Comparison of ENCODE assay signal across 8 cellular contexts in genomic region chr15:55407949-55408766, GRCh38. TPM values are rescaled to one million over a fixed set of nuclear protein-coding genes. Genes with fewer than 3 reads are reported as not detected.
A peak's percentile ranks its signal among the peaks of the same experiment; 100 is the strongest.
DNase-seq lines count a peak whose midpoint lies in the region; TF ChIP-seq lines count a peak whose summit lies in the region.

TSS of gene CCPG1 (minus strand) at chr15:55408359. CDS start at chr15:55389424, 18,935 bp downstream.
TSS of gene PIERCE2 (plus strand) at chr15:55408495. CDS start at chr15:55408769, 274 bp downstream.

- TF ChIP-seq CTCF in GM06990 (IDR thresholded peaks at IDR 0.05; ENCODE audit: insufficient read depth, low read length, poor library complexity, severe bottlenecking) (peak; percentile 52), testis (IDR thresholded peaks at IDR 0.05) (peak; percentile 87 to 90 (median 87))

- H3K4me3 Mint-ChIP-seq in activated naive CD4-positive, alpha-beta T cell treated with anti-CD3 and anti-CD28 coated beads, Interleukin-2, amount 50 U/mL, for 24 hours: peak within 1 kb of the TSS; percentile 95

- no peaks in the 10 kb centered on the region for H3K27me3 ChIP-seq in GM06990 (replicated peaks; ENCODE audit: control insufficient read depth, insufficient read depth, low read length)
- H3K27me3 ChIP-seq in testis: no peaks in the 10 kb centered on the region

- H3K36me3 Mint-ChIP-seq in activated naive CD4-positive, alpha-beta T cell treated with anti-CD3 and anti-CD28 coated beads, Interleukin-2, amount 50 U/mL, for 24 hours: no peaks in the 10 kb centered on the region

- H3K4me1 ChIP-seq in testis: no peaks in the 10 kb centered on the region

- DNase-seq in GM06990 (ENCODE audit: extremely low read depth, insufficient read length) (peak; percentile 97), HEK293T (ENCODE audit: extremely low spot score) (peak; percentile 82), MV-4-11 (lab: John Stamatoyannopoulos, UW) (peak; percentile 95), SK-MEL-5 (ENCODE audit: low read depth, low spot score) (peak; percentile 91), glomerular endothelial cell (ENCODE audit: extremely low read depth, low read depth, low spot score) (peak; percentile 54), occipital lobe (lab: John Stamatoyannopoulos, UW) (peak; percentile 95), testis (peak; percentile 92)

- peak within 1 kb of the TSS; percentile 80 to 86 for H3K27ac ChIP-seq in testis

- 0 to 1% methylated on average over 24 to 50 of the region's 72 CpGs for WGBS in testis, 2 donors

- H3K4me1 Mint-ChIP-seq in activated naive CD4-positive, alpha-beta T cell treated with anti-CD3 and anti-CD28 coated beads, Interleukin-2, amount 50 U/mL, for 24 hours: peaks cover 27% of the 10 kb centered on the region

- H3K4me3 ChIP-seq in GM06990 (replicated peaks; ENCODE audit: low read depth, low read length) (peak within 1 kb of the TSS; percentile 67), testis (peak within 1 kb of the TSS; percentile 72 to 89)

- intact Hi-C loops in testis (cut with DNase I; ENCODE audit: low total_unique reads): no loop called here

- in situ Hi-C loops in SK-MEL-5 (cut with HindIII; ENCODE audit: low pct_unique_long_range_greater_than_20kb, low sequenced_read_pairs): no loop called here

- POLR2A ChIA-PET in HEK293T (lab: Yijun Ruan, JAX): interaction anchor here (1.1 to 2.0 kb wide), 6 partner anchors 11 to 211 kb away, joined by 3 to 15 read pairs (median 5); partner anchors contain the start of genes PIGB, PIGBOS1 and RSL24D1

- peak within 1 kb of the TSS; percentile 86 for H3K27ac Mint-ChIP-seq in activated naive CD4-positive, alpha-beta T cell treated with anti-CD3 and anti-CD28 coated beads, Interleukin-2, amount 50 U/mL, for 24 hours

- TF ChIP-seq POLR2A in testis (IDR thresholded peaks at IDR 0.05): no peak

- H3K9me3 Mint-ChIP-seq in activated naive CD4-positive, alpha-beta T cell treated with anti-CD3 and anti-CD28 coated beads, Interleukin-2, amount 50 U/mL, for 24 hours: no peaks in the 10 kb centered on the region

- H3K36me3 ChIP-seq in GM06990 (ENCODE audit: control insufficient read depth, insufficient read depth, low read length) (no peaks in the 10 kb centered on the region), testis (ENCODE audit: low read depth, missing control alignments) (no peaks in the 10 kb centered on the region)

- H3K27me3 Mint-ChIP-seq in activated naive CD4-positive, alpha-beta T cell treated with anti-CD3 and anti-CD28 coated beads, Interleukin-2, amount 50 U/mL, for 24 hours: no peaks in the 10 kb centered on the region

- CTCF ChIA-PET in HEK293T (lab: Yijun Ruan, JAX): interaction anchor here (0.6 to 1.3 kb wide), 3 partner anchors 10 to 23 kb away, joined by 3 to 4 read pairs (median 3); no protein-coding TSS in a partner anchor

- no peaks in the 10 kb centered on the region for H3K9me3 ChIP-seq in testis

TF ChIP-seq in HEK293T, 16 proteins besides CTCF, POLR2A, EP300 and RAD21:
- TF ChIP-seq PKNOX1 (IDR thresholded peaks at IDR 0.05): 0 out of 2 replicates have a peak, but pooled peaks have one; percentile 19
- TF ChIP-seq L3MBTL2 (conservative IDR thresholded peaks at IDR 0.05): peak; percentile 22; the same call in 1 of the 2 replicates
- TF ChIP-seq SP1 (IDR thresholded peaks at IDR 0.05): no peak
- no peak for TF ChIP-seq ELF4 (IDR thresholded peaks at IDR 0.05)
- TF ChIP-seq CTBP1 (IDR thresholded peaks at IDR 0.05; ENCODE audit: borderline replicate concordance): no peak

RNA-seq across cellular contexts. Expression of gene CCPG1, which starts in this region (rescaled TPM):
- 61.7 and 69.8 TPM in 2 replicates for total RNA-seq in SK-MEL-5 (2014; rRNA removed; shearing (Covaris generic))
- 41.8 and 48.7 TPM in 2 replicates for polyA plus RNA-seq in SK-MEL-5 (2015; cell fraction: cytosol; rRNA removed)
- polyA plus RNA-seq in SK-MEL-5 (2015; cell fraction: nucleus; rRNA removed): 19.9 and 24.5 TPM in 2 replicates
- total RNA-seq in glomerular endothelial cell: 44.7 and 48.8 TPM in 2 replicates
- total RNA-seq in occipital lobe: 40.2 TPM
- total RNA-seq in testis: 10 to 100 TPM; 21.6 to 37.1 TPM
- polyA plus RNA-seq in testis (ENCODE audit: insufficient read depth, low read depth, low replicate concordance): 25.6 TPM

RNA-seq across cellular contexts. Expression of gene PIERCE2, which starts in this region (rescaled TPM):
- total RNA-seq in SK-MEL-5 (2014; rRNA removed; shearing (Covaris generic)): 3.9 and 4.1 TPM in 2 replicates
- polyA plus RNA-seq in SK-MEL-5 (2015; cell fraction: cytosol; rRNA removed): 2.2 and 3.6 TPM in 2 replicates
- 1.7 TPM in 1 of 2 replicates, not detected in the other for polyA plus RNA-seq in SK-MEL-5 (2015; cell fraction: nucleus; rRNA removed)
- 0.29 and 2.0 TPM in 2 replicates for total RNA-seq in glomerular endothelial cell
- total RNA-seq in occipital lobe: 5.0 TPM
- 1 to 10 TPM; 4.3 to 8.0 TPM for total RNA-seq in testis
- polyA plus RNA-seq in testis (ENCODE audit: insufficient read depth, low read depth, low replicate concordance): 16.0 TPM

Comparison
In these comparisons a context has a peak if more than half of its experiments do, and no peak if none do; other contexts are left out.
1. Peak in every context shown above with its lines: DNase-seq, H3K4me3 ChIP-seq and H3K27ac ChIP-seq.